8 cellular contexts compared by ENCODE assay signal in genomic region chr5:140549237-140550144, GRCh38. TPM values are rescaled to one million over a fixed set of nuclear protein-coding genes. Genes with fewer than 3 reads are reported as not detected.
DNase-seq lines count a peak whose midpoint lies in the region; ATAC-seq, FAIRE-seq and TF ChIP-seq lines count a peak whose summit lies in the region.

No MANE protein-coding gene starts in this region.

- TF ChIP-seq CTCF in kidney (IDR thresholded peaks at IDR 0.05; ENCODE audit: borderline replicate concordance, extremely low read depth, insufficient read depth) (no peak), GM13977 (IDR thresholded peaks at IDR 0.05; ENCODE audit: extremely low read depth, insufficient read depth, missing control alignments) (no peak)

- H3K4me3 ChIP-seq in adipocyte (ENCODE audit: low read length), result peak overlapping the region; percentile 80
- no peak overlapping the region for H3K4me3 ChIP-seq in kidney (ENCODE audit: low read length in 2 of 2)

- no peaks in the 10 kb centered on the region for H3K27me3 ChIP-seq in adipocyte (replicated peaks; ENCODE audit: control insufficient read depth, insufficient read depth, low read length)

- DNase-seq in Ammon's horn (ENCODE audit: low spot score) (peak; percentile 67), adipocyte (ENCODE audit: low read depth) (peak; percentile 54), kidney (no peak), superior temporal gyrus (ENCODE audit: extremely low spot score) (peak; percentile 42), GM13977 (ENCODE audit: low spot score) (no peak)

- peaks cover 43% of the 10 kb centered on the region for H3K4me1 ChIP-seq in adipocyte (ENCODE audit: control insufficient read depth, insufficient read depth, low read length)
- H3K4me1 ChIP-seq in kidney (ENCODE audit: control insufficient read depth in 1 of 2, insufficient read depth in 1 of 2, low read depth in 1 of 2, low read length in 2 of 2), result peaks cover 32 to 36% of the 10 kb centered on the region in 2 donors

- H3K9me3 ChIP-seq in KOPT-K1 (ENCODE audit: insufficient read depth, low read length, poor library complexity, severe bottlenecking), result no peaks in the 10 kb centered on the region
- no peaks in the 10 kb centered on the region for H3K9me3 ChIP-seq in adipocyte (ENCODE audit: control insufficient read depth, low read length)
- no peaks in the 10 kb centered on the region for H3K9me3 ChIP-seq in kidney (ENCODE audit: control insufficient read depth in 1 of 2, low read length in 2 of 2)

- peak overlapping the region; percentile 91 for H3K9ac ChIP-seq in adipocyte (ENCODE audit: low read length)
- no peak overlapping the region for H3K9ac ChIP-seq in kidney (ENCODE audit: low read length in 2 of 2)

- intact Hi-C loops in kidney (cut with DNase I), result loop anchor here (10.0 kb wide), 1 partner anchor 95 kb away; the partner anchor contains the start of genes IK and NDUFA2

- H3K27ac ChIP-seq in KOPT-K1 (ENCODE audit: low read depth, low read length, poor library complexity, severe bottlenecking) (peak overlapping the region; percentile 71), kidney (ENCODE audit: low read depth in 2 of 2, low read length in 2 of 2) (peak overlapping the region; percentile 16 to 96)

- in situ Hi-C loops in GM13977 (cut with MboI; ENCODE audit: low pct_unique_long_range_greater_than_20kb, low sequenced_read_pairs, unreplicated experiment), result no loop called here

- no peak for ATAC-seq in GM21447 (IDR thresholded peaks at IDR 0.05; ENCODE audit: unreplicated experiment)
- ATAC-seq in HG03342 (IDR thresholded peaks at IDR 0.05; ENCODE audit: unreplicated experiment), result no peak

- no peak for FAIRE-seq in kidney (lab: Jason Lieb, UNC)

- H3K36me3 ChIP-seq in KOPT-K1 (ENCODE audit: insufficient read depth, low read length) (peaks cover 88% of the 10 kb centered on the region), adipocyte (ENCODE audit: control insufficient read depth, insufficient read depth, low read length, severe bottlenecking) (peaks cover 44% of the 10 kb centered on the region), kidney (ENCODE audit: control insufficient read depth in 1 of 2, insufficient read depth in 2 of 2, low read length in 2 of 2) (peaks cover 20 to 26% of the 10 kb centered on the region in 2 donors)

RNA-seq across cellular contexts. Expression of gene EIF4EBP3, which starts 2.0 kb away (rescaled TPM):
- total RNA-seq in kidney, result 22.6 TPM
- 48.8 TPM for polyA plus RNA-seq in kidney (ENCODE audit: insufficient read depth, low read depth, low replicate concordance)

RNA-seq across cellular contexts. Expression of gene SRA1, which starts 7.8 kb away (rescaled TPM):
- total RNA-seq in kidney, result 31.3 TPM
- polyA plus RNA-seq in kidney (ENCODE audit: insufficient read depth, low read depth, low replicate concordance), result 52.4 TPM

RNA-seq across cellular contexts. Expression of gene APBB3, which starts 14.9 kb away (rescaled TPM):
- 33.9 TPM for total RNA-seq in kidney
- 19.6 TPM for polyA plus RNA-seq in kidney (ENCODE audit: insufficient read depth, low read depth, low replicate concordance)

RNA-seq across cellular contexts. Expression of gene SLC35A4, which starts 15.1 kb away (rescaled TPM):
- total RNA-seq in kidney, result 89.9 TPM
- 71.2 TPM for polyA plus RNA-seq in kidney (ENCODE audit: insufficient read depth, low read depth, low replicate concordance)

Comparison
In these comparisons a context has a peak if more than half of its experiments do, and no peak if none do; other contexts are left out.
1. DNase-seq: peak in Ammon's horn (single experiment), adipocyte (single experiment) and superior temporal gyrus (single experiment); none in kidney (single experiment) and GM13977 (single experiment).